24 cellular contexts compared by ENCODE assay signal in genomic region chr12:13465641-13466040, GRCh38.
DNase-seq lines count a peak whose midpoint lies in the region; ATAC-seq and TF ChIP-seq lines count a peak whose summit lies in the region.
"Had no signal": no experiment of that assay in that cellular context is flagged by ENCODE, and none has a peak within 500 bp of the region (broad histone marks: within the 10 kb centered on the region; RNA-seq: fewer than 3 reads in every experiment).

No MANE protein-coding gene starts in this region.

- H2BK120ac ChIP-seq in neuronal stem cell (ENCODE audit: low read depth, low read length): no peak overlapping the region

- peaks cover 0 to 4% of the 10 kb centered on the region in 2 donors for H3K4me1 ChIP-seq in neuronal stem cell (ENCODE audit: control insufficient read depth in 2 of 2, insufficient read depth in 1 of 2, low read depth in 1 of 2, low read length in 2 of 2)
- H3K4me1 ChIP-seq: BE2C, Caco-2, colonic mucosa, foreskin keratinocyte, spleen had no signal

- no peak overlapping the region for H3K14ac ChIP-seq in neuronal stem cell (ENCODE audit: low read length)

- no peak overlapping the region for H4K8ac ChIP-seq in neuronal stem cell (ENCODE audit: low read depth, low read length)

- peak overlapping the region; percentile 24 for H3K18ac ChIP-seq in neuronal stem cell (ENCODE audit: low read length)

- H3K9me3 ChIP-seq in neuronal stem cell (replicated peaks in 1 of 2; ENCODE audit: control insufficient read depth in 2 of 2, insufficient read depth in 1 of 2, low read depth in 1 of 2, low read length in 2 of 2): no peaks in the 10 kb centered on the region
- H3K9me3 ChIP-seq: BE2C, Caco-2, colonic mucosa, MG63, spleen had no signal

- no peak overlapping the region for H2BK15ac ChIP-seq in neuronal stem cell (ENCODE audit: low read length)

- DNase-seq in Right ventricle myocardium inferior (ENCODE audit: missing footprints) (peak; percentile 72), cardiac septum (ENCODE audit: low spot score) (no peak), fibroblast of the aortic adventitia (ENCODE audit: low read depth) (peak; percentile 2), neuronal stem cell (ENCODE audit: low spot score) (no peak), middle frontal gyrus (ENCODE audit: extremely low spot score, low spot score) (no peak), SHP77 (lab: John Stamatoyannopoulos, UW) (no peak)
- DNase-seq: 8988T; activated CD4-positive, alpha-beta T cell treated with anti-CD3 and anti-CD28 coated beads for 48 hours; activated naive CD8-positive, alpha-beta T cell treated with anti-CD3 and anti-CD28 coated beads for 36 hours; BE2C; Caco-2; colonic mucosa; foreskin keratinocyte; kidney; MG63; midbrain; NCI-H187; NCI-H774; OCI-M1; spleen; stimulated activated CD4-positive, alpha-beta T cell treated with anti-CD3 and anti-CD28 coated beads, Interleukin-4, amount 100 ng/mL, for 24 hours; T-helper 1 cell had no signal

- peaks cover 0 to 14% (median 0%) of the 10 kb centered on the region in 3 experiments for H3K27me3 ChIP-seq in neuronal stem cell (ENCODE audit: control insufficient read depth in 3 of 3, insufficient read depth in 3 of 3, low read depth in 1 of 3, low read length in 3 of 3)
- H3K27me3 ChIP-seq: BE2C, colonic mucosa, MG63, spleen had no signal

- H3K79me1 ChIP-seq in neuronal stem cell (ENCODE audit: low read depth, low read length): no peaks in the 10 kb centered on the region

- no peak for TF ChIP-seq CTCF in fibroblast of the aortic adventitia (IDR thresholded peaks at IDR 0.05; ENCODE audit: insufficient read depth, low read length)

- no peak overlapping the region for H2AFZ ChIP-seq in neuronal stem cell (ENCODE audit: low read length)

- H2AK5ac ChIP-seq in neuronal stem cell (ENCODE audit: low read depth, low read length): no peak overlapping the region

- intact Hi-C loops in Right ventricle myocardium inferior (cut with DNase I): no loop called here
- intact Hi-C loops in cardiac septum (cut with DNase I): no loop called here

- H3K23ac ChIP-seq in neuronal stem cell (ENCODE audit: low read depth, low read length, poor library complexity): no peak overlapping the region

- peak overlapping the region; percentile 44 for H2BK5ac ChIP-seq in neuronal stem cell (ENCODE audit: low read length)

- no CpG with 5 or more reads among the region's 6 CpGs for WGBS in neuronal stem cell (ENCODE audit: extremely low coverage in 2 of 2, insufficient read length in 2 of 2, insufficient replicate concordance in 1 of 2), 2 donors

- H3K36me3 ChIP-seq in neuronal stem cell (replicated peaks in 1 of 2; ENCODE audit: control insufficient read depth in 2 of 2, insufficient read depth in 2 of 2, low read length in 2 of 2): no peaks in the 10 kb centered on the region
- H3K36me3 ChIP-seq: BE2C, colonic mucosa, MG63, spleen had no signal

- H3K27ac ChIP-seq in neuronal stem cell (replicated peaks; ENCODE audit: low read length): no peak overlapping the region
- H3K27ac ChIP-seq: colonic mucosa, foreskin keratinocyte, spleen had no signal

- no peak overlapping the region for H2BK12ac ChIP-seq in neuronal stem cell (ENCODE audit: low read length)

- no peak overlapping the region for H3K4me3 ChIP-seq in fibroblast of the aortic adventitia (ENCODE audit: low read depth, low read length)
- H3K4me3 ChIP-seq in neuronal stem cell (ENCODE audit: low read length in 2 of 2): no peak overlapping the region
- H3K4me3 ChIP-seq: colonic mucosa, MG63, spleen had no signal

- H3K4me2 ChIP-seq in neuronal stem cell (ENCODE audit: insufficient read depth, low read length, poor library complexity, severe bottlenecking): no peak overlapping the region

- H3K9ac ChIP-seq in neuronal stem cell (ENCODE audit: low read depth, low read length, poor library complexity): no peak overlapping the region

- no peak overlapping the region for H3K4ac ChIP-seq in neuronal stem cell (ENCODE audit: low read length)

- H4K91ac ChIP-seq in neuronal stem cell (ENCODE audit: low read depth, low read length, poor library complexity): peak overlapping the region; percentile 56

- ATAC-seq in Right ventricle myocardium inferior (peak; percentile 97), HG02852 (IDR thresholded peaks at IDR 0.05; ENCODE audit: unreplicated experiment) (no peak), HG03039 (IDR thresholded peaks at IDR 0.05; ENCODE audit: unreplicated experiment) (no peak)
- ATAC-seq: foreskin keratinocyte had no signal

Comparison
In these comparisons a context has a peak if more than half of its experiments do, and no peak if none do; other contexts are left out.
1. DNase-seq: peak in Right ventricle myocardium inferior (single experiment) and fibroblast of the aortic adventitia (single experiment); none in cardiac septum (single experiment), neuronal stem cell (single experiment), middle frontal gyrus (single experiment) and SHP77 (0 of 2).